In genomic region chr1:206944703-206945102, GRCh38 we compare ENCODE assay signal across 20 cellular contexts. TPM values are rescaled to one million over a fixed set of nuclear protein-coding genes. Genes with fewer than 3 reads are reported as not detected.
DNase-seq lines count a peak whose midpoint lies in the region; ATAC-seq and TF ChIP-seq lines count a peak whose summit lies in the region.
"Had no signal": no experiment of that assay in that cellular context is flagged by ENCODE, and none has a peak within 500 bp of the region (broad histone marks: within the 10 kb centered on the region; RNA-seq: fewer than 3 reads in every experiment).

No MANE protein-coding gene starts in this region.

- no peak overlapping the region for H3K4ac ChIP-seq in H9 (ENCODE audit: low read depth, low read length)

- peaks cover 4% of the 10 kb centered on the region for H3K27me3 Mint-ChIP-seq in CD8-positive, alpha-beta T cell (ENCODE audit: low read depth)
- H3K27me3 Mint-ChIP-seq in central memory CD8-positive, alpha-beta T cell, result peaks cover 14% of the 10 kb centered on the region
- peaks cover 23% of the 10 kb centered on the region for H3K27me3 Mint-ChIP-seq in H9 (ENCODE audit: low read depth)

- no peak overlapping the region for H3T11ph ChIP-seq in H9 (ENCODE audit: low read length)

- no peaks in the 10 kb centered on the region for H4K20me1 ChIP-seq in H9 (ENCODE audit: control insufficient read depth, insufficient read depth, insufficient read length)

- H4K91ac ChIP-seq in H9 (ENCODE audit: insufficient read length, low read depth, low read length), result no peak overlapping the region

- H3K14ac ChIP-seq in H9 (ENCODE audit: insufficient read depth, low read length), result no peak overlapping the region

- peak; percentile 69 for ATAC-seq in CD8-positive, alpha-beta T cell
- ATAC-seq in central memory CD8-positive, alpha-beta T cell (replicated peaks; ENCODE audit: extremely low read depth, poor library complexity, severe bottlenecking), result peak; percentile 94
- no peak for ATAC-seq in mucosa of descending colon
- ATAC-seq in GM21360 (IDR thresholded peaks at IDR 0.05; ENCODE audit: unreplicated experiment), result no peak
- ATAC-seq in HG02981 (IDR thresholded peaks at IDR 0.05; ENCODE audit: unreplicated experiment), result no peak
- ATAC-seq in HG03342 (IDR thresholded peaks at IDR 0.05; ENCODE audit: unreplicated experiment), result no peak

- no peak overlapping the region for H3K9ac ChIP-seq in rectal smooth muscle tissue (ENCODE audit: low read length)
- no peak overlapping the region for H3K9ac ChIP-seq in H9 (ENCODE audit: extremely low read depth, insufficient read length, low read length)

- H3K4me1 ChIP-seq in CD8-positive, alpha-beta T cell (ENCODE audit: insufficient read depth, low read length), result no peaks in the 10 kb centered on the region
- H3K4me1 ChIP-seq in mucosa of descending colon (ENCODE audit: low read depth) (peaks cover 22% of the 10 kb centered on the region), rectal smooth muscle tissue (ENCODE audit: control insufficient read depth, insufficient read depth, low read length) (no peaks in the 10 kb centered on the region), H9 (ENCODE audit: insufficient read depth, low read length) (no peaks in the 10 kb centered on the region)

- H3K36me3 ChIP-seq in CD8-positive, alpha-beta T cell (ENCODE audit: insufficient read depth, low read length), result no peaks in the 10 kb centered on the region
- H3K36me3 ChIP-seq in mucosa of descending colon (ENCODE audit: low read depth) (no peaks in the 10 kb centered on the region), rectal smooth muscle tissue (ENCODE audit: control insufficient read depth, insufficient read depth, low read length) (peaks cover 3% of the 10 kb centered on the region)

- POLR2A ChIA-PET in CD8-positive, alpha-beta T cell (lab: Charles Lee), result no interaction called here

- no peak overlapping the region for H2BK15ac ChIP-seq in H9 (ENCODE audit: low read depth, low read length)

- no peaks in the 10 kb centered on the region for H3K79me1 ChIP-seq in H9 (ENCODE audit: insufficient read depth, low read depth, low read length, poor library complexity, severe bottlenecking)

- no peak for TF ChIP-seq CTCF in CD8-positive, alpha-beta T cell (IDR thresholded peaks at IDR 0.05)
- no peak for TF ChIP-seq CTCF in mucosa of descending colon (IDR thresholded peaks at IDR 0.05)
- no peak for TF ChIP-seq CTCF in H9 (conservative IDR thresholded peaks at IDR 0.05)

- CTCF ChIA-PET in CD8-positive, alpha-beta T cell (lab: Charles Lee), result interaction anchor here (4.2 kb wide), 1 partner anchor 11 kb away, joined by 29 read pairs; no protein-coding TSS in a partner anchor

- H2AK5ac ChIP-seq in H9 (ENCODE audit: insufficient read length, low read length), result no peak overlapping the region

- no peak overlapping the region for H4K8ac ChIP-seq in H9 (replicated peaks; ENCODE audit: insufficient read length, low read depth, low read length)

- intact Hi-C loops in CD8-positive, alpha-beta T cell (cut with DNase I, micrococcal nuclease), result loop anchor here in 1 of 2 experiments (5.0 kb wide), 1 partner anchor 33 kb away; no protein-coding TSS in a partner anchor
- intact Hi-C loops in mucosa of descending colon (cut with DNase I, micrococcal nuclease), result no loop called here

- no peaks in the 10 kb centered on the region for H3K23me2 ChIP-seq in H9 (ENCODE audit: insufficient read length, low read depth, low read length, poor library complexity, severe bottlenecking)

- no peak overlapping the region for H3K4me3 ChIP-seq in CD8-positive, alpha-beta T cell (ENCODE audit: low read depth, low read length)
- H3K4me3 ChIP-seq in mucosa of descending colon, result peak overlapping the region; percentile 50
- H3K4me3 ChIP-seq in rectal smooth muscle tissue (ENCODE audit: low read length), result peak overlapping the region; percentile 70

- H3K23ac ChIP-seq in H9 (ENCODE audit: insufficient read length, low read depth, low read length), result no peak overlapping the region

- no peaks in the 10 kb centered on the region for H3K27me3 ChIP-seq in CD8-positive, alpha-beta T cell (ENCODE audit: insufficient read depth, low read length)
- H3K27me3 ChIP-seq in rectal smooth muscle tissue (ENCODE audit: control insufficient read depth, insufficient read depth, low read length), result no peaks in the 10 kb centered on the region
- no peaks in the 10 kb centered on the region for H3K27me3 ChIP-seq in H9 (ENCODE audit: insufficient read depth, low read length)

- H3K9me3 Mint-ChIP-seq in CD8-positive, alpha-beta T cell, result no peaks in the 10 kb centered on the region
- H3K9me3 Mint-ChIP-seq in central memory CD8-positive, alpha-beta T cell, result no peaks in the 10 kb centered on the region
- H3K9me3 Mint-ChIP-seq in H9, result no peaks in the 10 kb centered on the region

- no peaks in the 10 kb centered on the region for H3K36me3 Mint-ChIP-seq in CD8-positive, alpha-beta T cell
- H3K36me3 Mint-ChIP-seq in central memory CD8-positive, alpha-beta T cell (ENCODE audit: insufficient read depth), result peaks cover 3% of the 10 kb centered on the region
- H3K36me3 Mint-ChIP-seq in H9 (ENCODE audit: insufficient read depth in 1 of 3, low read depth in 3 of 3), result no peaks in the 10 kb centered on the region; a peak in 1 of 7 replicates
- H3K36me3 Mint-ChIP-seq: CD4-positive, CD25-positive, alpha-beta regulatory T cell had no signal

- no peak overlapping the region for H4K5ac ChIP-seq in H9 (ENCODE audit: insufficient read length, low read depth, low read length)

- H2BK20ac ChIP-seq in H9 (ENCODE audit: low read depth, low read length, poor library complexity, severe bottlenecking), result no peak overlapping the region

- DNase-seq in CD8-positive, alpha-beta T cell, result peak in 1 of 7 experiments; percentile 40
- DNase-seq in central memory CD8-positive, alpha-beta T cell (ENCODE audit: low spot score in 2 of 2), result peak in 1 of 2 donors; percentile 41
- no peak for DNase-seq in mucosa of descending colon
- no peak for DNase-seq in H9
- DNase-seq: CD4-positive, CD25-positive, alpha-beta regulatory T cell; EL; GOT3; KBM-7; NCI-H1105 treated with DMSO at 0.1 percent for 48 hours; NCI-H1694; NCI-H2081 treated with DMSO at 0.1 percent for 48 hours; NCI-H446 treated with DMSO at 0.1 percent for 48 hours; Right ventricle myocardium superior had no signal

- no peak overlapping the region for H3K4me2 ChIP-seq in H9 (ENCODE audit: insufficient read depth, insufficient read length, low read length)

- H3K56ac ChIP-seq in H9 (ENCODE audit: insufficient read length, low read depth, low read length), result no peak overlapping the region

- no peaks in the 10 kb centered on the region for H3K79me2 ChIP-seq in H9 (ENCODE audit: insufficient read depth, low read length)

- H3K27ac ChIP-seq in CD8-positive, alpha-beta T cell (ENCODE audit: low read depth, low read length), result no peak overlapping the region
- H3K27ac ChIP-seq in rectal smooth muscle tissue (ENCODE audit: low read depth, low read length) (no peak overlapping the region), H9 (ENCODE audit: insufficient read length, low read depth, low read length) (no peak overlapping the region)

- H2BK120ac ChIP-seq in H9 (ENCODE audit: low read depth, low read length, poor library complexity, severe bottlenecking), result no peak overlapping the region

- no peak overlapping the region for H3K18ac ChIP-seq in H9 (ENCODE audit: insufficient read length, low read depth, low read length)

- no peak overlapping the region for H2BK5ac ChIP-seq in H9 (ENCODE audit: insufficient read length, low read length)

- WGBS in H9 (ENCODE audit: extremely low coverage, insufficient read length, low lambda C conversion rate), result no CpG with 5 or more reads among the region's 5 CpGs

- H3K4me1 Mint-ChIP-seq in CD8-positive, alpha-beta T cell (ENCODE audit: low read depth), result peaks cover 4% of the 10 kb centered on the region
- peaks cover 30% of the 10 kb centered on the region for H3K4me1 Mint-ChIP-seq in central memory CD8-positive, alpha-beta T cell
- H3K4me1 Mint-ChIP-seq in H9, result peaks cover 5 to 7% of the 10 kb centered on the region in 2 experiments; a peak in 3 of 4 replicates

- H3K4me3 Mint-ChIP-seq in CD8-positive, alpha-beta T cell, result no peak overlapping the region
- H3K4me3 Mint-ChIP-seq in central memory CD8-positive, alpha-beta T cell, result no peak overlapping the region
- no peak overlapping the region for H3K4me3 Mint-ChIP-seq in H9
- H3K4me3 Mint-ChIP-seq: B cell; CD4-positive, CD25-positive, alpha-beta regulatory T cell had no signal

- no peaks in the 10 kb centered on the region for H3K9me3 ChIP-seq in CD8-positive, alpha-beta T cell (ENCODE audit: low read length)
- H3K9me3 ChIP-seq in mucosa of descending colon (no peaks in the 10 kb centered on the region), H9 (ENCODE audit: control insufficient read depth, low read depth, low read length) (no peaks in the 10 kb centered on the region)

- H3K27ac Mint-ChIP-seq in CD8-positive, alpha-beta T cell, result peak overlapping the region; percentile 30
- H3K27ac Mint-ChIP-seq in central memory CD8-positive, alpha-beta T cell (ENCODE audit: low read depth), result no peak overlapping the region
- H3K27ac Mint-ChIP-seq in H9, result no peak overlapping the region
- H3K27ac Mint-ChIP-seq: B cell; CD4-positive, CD25-positive, alpha-beta regulatory T cell had no signal

- H2BK12ac ChIP-seq in H9 (ENCODE audit: insufficient read length, low read depth, low read length), result no peak overlapping the region

- no peak overlapping the region for H2AFZ ChIP-seq in H9 (ENCODE audit: low read length)

RNA-seq across cellular contexts. Expression of gene PIGR, which starts 1.6 kb away (rescaled TPM):
- not detected for total RNA-seq in CD8-positive, alpha-beta T cell
- total RNA-seq in mucosa of descending colon, result over 10,000 TPM in 1 of 3 donors, 1,000 to 10,000 TPM in 2; 4,355 to 12,072 (median 9,452) TPM
- not detected in 2 replicates for total RNA-seq in H9 (2021)
- total RNA-seq: A172; CD4-positive, CD25-positive, alpha-beta regulatory T cell had no signal

RNA-seq across cellular contexts. Expression of gene FCMR, which starts 23.0 kb away (rescaled TPM):
- 100 to 1,000 TPM; 119 to 133 TPM for total RNA-seq in CD8-positive, alpha-beta T cell
- total RNA-seq in mucosa of descending colon, result 1 to 10 TPM; 1.6 to 5.6 (median 4.6) TPM
- not detected in 2 replicates for total RNA-seq in H9 (2021)

RNA-seq across cellular contexts. Expression of gene FCAMR, which starts 25.6 kb away (rescaled TPM):
- not detected for total RNA-seq in CD8-positive, alpha-beta T cell
- total RNA-seq in mucosa of descending colon (under 1 TPM; 0.41 to 0.98 (median 0.84) TPM), H9 (2021) (not detected in 2 replicates)
- total RNA-seq: A172; B cell; CD4-positive, CD25-positive, alpha-beta regulatory T cell; OCI-LY7; Right ventricle myocardium superior had no signal

RNA-seq across cellular contexts. Expression of gene IL24, which starts 47.5 kb away (rescaled TPM):
- total RNA-seq in CD8-positive, alpha-beta T cell, result not detected
- not detected for total RNA-seq in mucosa of descending colon
- not detected in 2 replicates for total RNA-seq in H9 (2021)
- total RNA-seq: A172; B cell; CD4-positive, CD25-positive, alpha-beta regulatory T cell; OCI-LY7; Right ventricle myocardium superior had no signal

Comparison
In these comparisons a context has a peak if more than half of its experiments do, and no peak if none do; other contexts are left out.
1. ATAC-seq: peak in CD8-positive, alpha-beta T cell (single experiment) and central memory CD8-positive, alpha-beta T cell (single experiment); none in mucosa of descending colon (single experiment), GM21360 (single experiment), HG02981 (single experiment) and HG03342 (single experiment).
2. RNA of gene PIGR, which starts 1.6 kb away (total RNA-seq): 4,355 to 12,072 TPM in mucosa of descending colon; not detected in CD8-positive, alpha-beta T cell and not detected in H9; every median in the first group is over 1,000 times any median in the second.
3. RNA of gene FCMR, which starts 23.0 kb away (total RNA-seq): 119 to 133 TPM in CD8-positive, alpha-beta T cell; 1.6 to 5.6 TPM in mucosa of descending colon and not detected in H9; every median in the first group is over 10 times any median in the second.